Comparison of ENCODE assay signal across 27 cellular contexts in genomic region chr7:120276720-120277119, GRCh38. TPM values are rescaled to one million over a fixed set of nuclear protein-coding genes. Genes with fewer than 3 reads are reported as not detected.
DNase-seq lines count a peak whose midpoint lies in the region; ATAC-seq and TF ChIP-seq lines count a peak whose summit lies in the region.
"Had no signal": no experiment of that assay in that cellular context is flagged by ENCODE, and none has a peak within 500 bp of the region (broad histone marks: within the 10 kb centered on the region; RNA-seq: fewer than 3 reads in every experiment).

No MANE protein-coding gene starts in this region.

- no peaks in the 10 kb centered on the region for H3K9me3 ChIP-seq in adipocyte (ENCODE audit: control insufficient read depth, low read length)
- H3K9me3 ChIP-seq: BE2C, HAP-1, SJSA1 had no signal

- no peaks in the 10 kb centered on the region for H3K27me3 ChIP-seq in adipocyte (replicated peaks; ENCODE audit: control insufficient read depth, insufficient read depth, low read length)

- H3K9ac ChIP-seq in adipocyte (ENCODE audit: low read length) = no peak overlapping the region

- peaks cover 14% of the 10 kb centered on the region for H3K4me1 ChIP-seq in adipocyte (ENCODE audit: control insufficient read depth, insufficient read depth, low read length)
- H3K4me1 ChIP-seq: BE2C, HAP-1, SJSA1 had no signal

- DNase-seq in NCI-H82 treated with DMSO at 0.1 percent for 48 hours (lab: John Stamatoyannopoulos, UW; ENCODE audit: unreplicated experiment) (peak; percentile 1), NCI-H82 (lab: John Stamatoyannopoulos, UW) (no peak), adipocyte (ENCODE audit: low read depth) (no peak), fibroblast of villous mesenchyme (ENCODE audit: low read depth) (no peak), middle frontal gyrus (ENCODE audit: extremely low spot score, low spot score) (no peak), left colon (no peak)
- no peak for DNase-seq in stimulated activated CD4-positive, alpha-beta T cell treated with anti-CD3 and anti-CD28 coated beads, Interleukin-4, amount 100 ng/mL, for 24 hours
- DNase-seq: 8988T; ACHN; BE2C; CD8-positive, alpha-beta memory T cell; DMS79 treated with DMSO at 0.1 percent for 48 hours; GOT3; HFFc6; IMR-90; KG1; MM.1S; NCI-H1694; NCI-H2029 treated with DMSO at 0.1 percent for 48 hours; NCI-H2171; NCI-H226; NCI-H510A; Right ventricle myocardium superior; RPMI8226 had no signal

- intact Hi-C loops in left colon (cut with DNase I, micrococcal nuclease) = loop anchor here in 1 of 2 donors (10.0 kb wide), 1 partner anchor 342 kb away; no protein-coding TSS in a partner anchor

- TF ChIP-seq CTCF in fibroblast of villous mesenchyme (IDR thresholded peaks at IDR 0.05; ENCODE audit: insufficient read depth, low read depth, low read length) = no peak

- ATAC-seq in HG03045 (IDR thresholded peaks at IDR 0.05; ENCODE audit: unreplicated experiment) (no peak), left colon (no peak)

- H3K4me3 ChIP-seq in adipocyte (ENCODE audit: low read length) = peak overlapping the region; percentile 13
- H3K4me3 ChIP-seq in fibroblast of villous mesenchyme (ENCODE audit: low read depth, low read length) = peak overlapping the region; percentile 12
- H3K4me3 ChIP-seq: HAP-1, SJSA1 had no signal

- no peaks in the 10 kb centered on the region for H3K36me3 ChIP-seq in adipocyte (ENCODE audit: control insufficient read depth, insufficient read depth, low read length, severe bottlenecking)
- H3K36me3 ChIP-seq: BE2C, HAP-1, SJSA1 had no signal

RNA-seq across cellular contexts. Expression of gene KCND2, which starts 3.7 kb away (rescaled TPM):
- total RNA-seq in fibroblast of villous mesenchyme = 16.1 and 17.3 TPM in 2 replicates
- total RNA-seq in left colon = under 1 TPM; 0.09 to 0.36 TPM
- total RNA-seq: CD8-positive, alpha-beta memory T cell; HFFc6; Right ventricle myocardium superior; SJSA1 had no signal

Comparison
In these comparisons a context has a peak if more than half of its experiments do, and no peak if none do; other contexts are left out.
1. RNA of gene KCND2, which starts 3.7 kb away (total RNA-seq): 16.1 to 17.3 TPM in fibroblast of villous mesenchyme; 0.09 to 0.36 TPM in left colon; every median in the first group is over 10 times any median in the second.